Comparison of ENCODE assay signal across 1 cellular context in genomic region chr10:32379950-32380547, GRCh38.
A peak's percentile ranks its signal among the peaks of the same experiment; 100 is the strongest.
TF ChIP-seq lines count a peak whose summit lies in the region.

No MANE protein-coding gene starts in this region.

TF ChIP-seq in K562, 482 proteins besides CTCF, POLR2A, EP300 and RAD21 (continued from another document):
- TF ChIP-seq RERE (CRISPR knock-in tag; IDR thresholded peaks at IDR 0.05; ENCODE audit: borderline replicate concordance) (no peak), C11orf30 (IDR thresholded peaks at IDR 0.05; ENCODE audit: low read depth) (0 out of 2 replicates have a peak, but pooled peaks have one; percentile 40), SMARCE1 (IDR thresholded peaks at IDR 0.05) (peak; percentile 64), TOE1 (IDR thresholded peaks at IDR 0.05; ENCODE audit: borderline replicate concordance) (0 out of 2 replicates have a peak, but pooled peaks have one; percentile 39), TOE1 (CRISPR knock-in tag; IDR thresholded peaks at IDR 0.05; ENCODE audit: borderline replicate concordance, low read depth) (no peak), KDM4B (IDR thresholded peaks at IDR 0.05; ENCODE audit: borderline replicate concordance in 2 of 2, low read depth in 1 of 2) (no peak), PCBP1 (IDR thresholded peaks at IDR 0.05; ENCODE audit: low read depth, low read length, poor library complexity, severe bottlenecking) (no peak), NKRF (IDR thresholded peaks at IDR 0.05; ENCODE audit: borderline replicate concordance) (peak; percentile 61), KDM1A (IDR thresholded peaks at IDR 0.05) (peak in 1 of 2 experiments; percentile 85; a peak in 3 of 4 replicates), SREBF2 (CRISPR knock-in tag; IDR thresholded peaks at IDR 0.05) (no peak), GATA2 (CRISPR knock-in tag; IDR thresholded peaks at IDR 0.05) (0 out of 2 replicates have a peak, but pooled peaks have one; percentile 24), NFRKB (IDR thresholded peaks at IDR 0.05; ENCODE audit: low read depth) (peak; percentile 24), CC2D1A (IDR thresholded peaks at IDR 0.05) (0 out of 2 replicates have a peak, but pooled peaks have one; percentile 9), HDAC2 (IDR thresholded peaks at IDR 0.05) (0 out of 2 replicates have a peak, but pooled peaks have one; percentile 15), ZFX (CRISPR knock-in tag; IDR thresholded peaks at IDR 0.05) (peak; percentile 27; the same call in 1 of the 2 replicates), SNIP1 (IDR thresholded peaks at IDR 0.05; ENCODE audit: low read depth) (0 out of 2 replicates have a peak, but pooled peaks have one; percentile 32), ZNF143 (CRISPR knock-in tag; IDR thresholded peaks at IDR 0.05) (no peak), MIER1 (IDR thresholded peaks at IDR 0.05; ENCODE audit: low read depth) (0 out of 2 replicates have a peak, but pooled peaks have one; percentile 55), MTA2 (IDR thresholded peaks at IDR 0.05; ENCODE audit: low read depth) (peak; percentile 49; the same call in 1 of the 2 replicates), HSF4 (CRISPR knock-in tag; IDR thresholded peaks at IDR 0.05; ENCODE audit: borderline replicate concordance) (peak; percentile 47; the same call in 1 of the 2 replicates), EP400 (IDR thresholded peaks at IDR 0.05) (0 out of 2 replicates have a peak, but pooled peaks have one; percentile 22), DPF2 (IDR thresholded peaks at IDR 0.05) (peak; percentile 80), POLR2B (IDR thresholded peaks at IDR 0.05; ENCODE audit: low read depth, partially characterized antibody) (peak; percentile 11), HLTF (IDR thresholded peaks at IDR 0.05) (peak; percentile 90; the same call in 1 of the 2 replicates)
- TF ChIP-seq, protein P1, sequence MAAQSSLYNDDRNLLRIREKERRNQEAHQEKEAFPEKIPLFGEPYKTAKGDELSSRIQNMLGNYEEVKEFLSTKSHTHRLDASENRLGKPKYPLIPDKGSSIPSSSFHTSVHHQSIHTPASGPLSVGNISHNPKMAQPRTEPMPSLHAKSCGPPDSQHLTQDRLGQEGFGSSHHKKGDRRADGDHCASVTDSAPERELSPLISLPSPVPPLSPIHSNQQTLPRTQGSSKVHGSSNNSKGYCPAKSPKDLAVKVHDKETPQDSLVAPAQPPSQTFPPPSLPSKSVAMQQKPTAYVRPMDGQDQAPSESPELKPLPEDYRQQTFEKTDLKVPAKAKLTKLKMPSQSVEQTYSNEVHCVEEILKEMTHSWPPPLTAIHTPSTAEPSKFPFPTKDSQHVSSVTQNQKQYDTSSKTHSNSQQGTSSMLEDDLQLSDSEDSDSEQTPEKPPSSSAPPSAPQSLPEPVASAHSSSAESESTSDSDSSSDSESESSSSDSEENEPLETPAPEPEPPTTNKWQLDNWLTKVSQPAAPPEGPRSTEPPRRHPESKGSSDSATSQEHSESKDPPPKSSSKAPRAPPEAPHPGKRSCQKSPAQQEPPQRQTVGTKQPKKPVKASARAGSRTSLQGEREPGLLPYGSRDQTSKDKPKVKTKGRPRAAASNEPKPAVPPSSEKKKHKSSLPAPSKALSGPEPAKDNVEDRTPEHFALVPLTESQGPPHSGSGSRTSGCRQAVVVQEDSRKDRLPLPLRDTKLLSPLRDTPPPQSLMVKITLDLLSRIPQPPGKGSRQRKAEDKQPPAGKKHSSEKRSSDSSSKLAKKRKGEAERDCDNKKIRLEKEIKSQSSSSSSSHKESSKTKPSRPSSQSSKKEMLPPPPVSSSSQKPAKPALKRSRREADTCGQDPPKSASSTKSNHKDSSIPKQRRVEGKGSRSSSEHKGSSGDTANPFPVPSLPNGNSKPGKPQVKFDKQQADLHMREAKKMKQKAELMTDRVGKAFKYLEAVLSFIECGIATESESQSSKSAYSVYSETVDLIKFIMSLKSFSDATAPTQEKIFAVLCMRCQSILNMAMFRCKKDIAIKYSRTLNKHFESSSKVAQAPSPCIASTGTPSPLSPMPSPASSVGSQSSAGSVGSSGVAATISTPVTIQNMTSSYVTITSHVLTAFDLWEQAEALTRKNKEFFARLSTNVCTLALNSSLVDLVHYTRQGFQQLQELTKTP (IDR thresholded peaks at IDR 0.05; ENCODE audit: low read depth in 1 of 2, partially characterized antibody in 2 of 2) = peak; percentile 47 to 78
- TF ChIP-seq, protein P2, sequence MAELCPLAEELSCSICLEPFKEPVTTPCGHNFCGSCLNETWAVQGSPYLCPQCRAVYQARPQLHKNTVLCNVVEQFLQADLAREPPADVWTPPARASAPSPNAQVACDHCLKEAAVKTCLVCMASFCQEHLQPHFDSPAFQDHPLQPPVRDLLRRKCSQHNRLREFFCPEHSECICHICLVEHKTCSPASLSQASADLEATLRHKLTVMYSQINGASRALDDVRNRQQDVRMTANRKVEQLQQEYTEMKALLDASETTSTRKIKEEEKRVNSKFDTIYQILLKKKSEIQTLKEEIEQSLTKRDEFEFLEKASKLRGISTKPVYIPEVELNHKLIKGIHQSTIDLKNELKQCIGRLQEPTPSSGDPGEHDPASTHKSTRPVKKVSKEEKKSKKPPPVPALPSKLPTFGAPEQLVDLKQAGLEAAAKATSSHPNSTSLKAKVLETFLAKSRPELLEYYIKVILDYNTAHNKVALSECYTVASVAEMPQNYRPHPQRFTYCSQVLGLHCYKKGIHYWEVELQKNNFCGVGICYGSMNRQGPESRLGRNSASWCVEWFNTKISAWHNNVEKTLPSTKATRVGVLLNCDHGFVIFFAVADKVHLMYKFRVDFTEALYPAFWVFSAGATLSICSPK (IDR thresholded peaks at IDR 0.05; ENCODE audit: borderline replicate concordance) = peak; percentile 75; the same call in 1 of the 2 replicates
